In genomic region chr3:185629554-185630181, GRCh38 we compare ENCODE assay signal across 1 cellular context.
TF ChIP-seq lines count a peak whose summit lies in the region.

No MANE protein-coding gene starts in this region.

TF ChIP-seq in SK-N-SH treated with all-trans-retinoic acid at 6 μM for 48 hours, 23 proteins besides CTCF, POLR2A, EP300 and RAD21 (continued from another document):
- TF ChIP-seq CSRNP3 (CRISPR knock-in tag; IDR thresholded peaks at IDR 0.05) (no peak), PPARA (CRISPR knock-in tag; IDR thresholded peaks at IDR 0.05; ENCODE audit: borderline replicate concordance) (no peak), BACH2 (CRISPR knock-in tag; IDR thresholded peaks at IDR 0.05; ENCODE audit: borderline replicate concordance) (no peak), TOX (CRISPR knock-in tag; IDR thresholded peaks at IDR 0.05; ENCODE audit: borderline replicate concordance) (no peak), ZNF70 (CRISPR knock-in tag; IDR thresholded peaks at IDR 0.05) (no peak), ISL1 (CRISPR knock-in tag; IDR thresholded peaks at IDR 0.05) (no peak), ESRRG (CRISPR knock-in tag; IDR thresholded peaks at IDR 0.05) (no peak), TSHZ2 (CRISPR knock-in tag; IDR thresholded peaks at IDR 0.05) (no peak), TCF4 (CRISPR knock-in tag; IDR thresholded peaks at IDR 0.05; ENCODE audit: borderline replicate concordance) (no peak), GLIS3 (CRISPR knock-in tag; IDR thresholded peaks at IDR 0.05) (no peak)
